ENCODE assay signal across 13 cellular contexts in genomic region chr14:81485372-81485771, GRCh38. TPM values are rescaled to one million over a fixed set of nuclear protein-coding genes. Genes with fewer than 3 reads are reported as not detected.
DNase-seq lines count a peak whose midpoint lies in the region; ATAC-seq and TF ChIP-seq lines count a peak whose summit lies in the region.
"Had no signal": no experiment of that assay in that cellular context is flagged by ENCODE, and none has a peak within 500 bp of the region (broad histone marks: within the 10 kb centered on the region; RNA-seq: fewer than 3 reads in every experiment).

No MANE protein-coding gene starts in this region.

- POLR2A ChIA-PET in activated naive CD8-positive, alpha-beta T cell treated with anti-CD3 and anti-CD28 coated beads, Interleukin-2, amount 10 ng/mL, durations not matched to agents 7 days and 5 days (lab: Charles Lee) = no interaction called here

- no peaks in the 10 kb centered on the region for H3K9me3 Mint-ChIP-seq in activated naive CD8-positive, alpha-beta T cell treated with anti-CD3 and anti-CD28 coated beads, Interleukin-2, amount 10 ng/mL, durations not matched to agents 7 days and 5 days

- peaks cover 40% of the 10 kb centered on the region for H3K36me3 Mint-ChIP-seq in activated naive CD8-positive, alpha-beta T cell treated with anti-CD3 and anti-CD28 coated beads, Interleukin-2, amount 10 ng/mL, durations not matched to agents 7 days and 5 days

- peak overlapping the region; percentile 42 for H3K27ac Mint-ChIP-seq in activated naive CD8-positive, alpha-beta T cell treated with anti-CD3 and anti-CD28 coated beads, Interleukin-2, amount 10 ng/mL, durations not matched to agents 7 days and 5 days

- H3K36me3 ChIP-seq in brain microvascular endothelial cell (replicated peaks) = peaks cover 47% of the 10 kb centered on the region

- no peaks in the 10 kb centered on the region for H3K27me3 ChIP-seq in brain microvascular endothelial cell (replicated peaks)
- H3K27me3 ChIP-seq: BLaER1, heart left ventricle had no signal

- no peaks in the 10 kb centered on the region for H3K27me3 Mint-ChIP-seq in activated naive CD8-positive, alpha-beta T cell treated with anti-CD3 and anti-CD28 coated beads, Interleukin-2, amount 10 ng/mL, durations not matched to agents 7 days and 5 days

- H3K4me3 Mint-ChIP-seq in activated naive CD8-positive, alpha-beta T cell treated with anti-CD3 and anti-CD28 coated beads, Interleukin-2, amount 10 ng/mL, durations not matched to agents 7 days and 5 days = no peak overlapping the region

- DNase-seq in activated naive CD8-positive, alpha-beta T cell treated with anti-CD3 and anti-CD28 coated beads, Interleukin-2, amount 10 ng/mL, durations not matched to agents 7 days and 5 days = no peak
- no peak for DNase-seq in brain microvascular endothelial cell
- no peak for DNase-seq in SW480 (ENCODE audit: low spot score)
- no peak for DNase-seq in NCI-H774 (lab: John Stamatoyannopoulos, UW)
- no peak for DNase-seq in middle frontal gyrus (ENCODE audit: extremely low spot score, low spot score)
- DNase-seq: activated gamma-delta T cell, heart left ventricle, OCI-M1 had no signal

- H3K27ac ChIP-seq in brain microvascular endothelial cell = no peak overlapping the region
- H3K27ac ChIP-seq: BLaER1, heart left ventricle had no signal

- no peak overlapping the region for H3K4me3 ChIP-seq in brain microvascular endothelial cell (ENCODE audit: low read depth, low read length)
- H3K4me3 ChIP-seq: BLaER1, heart left ventricle, smooth muscle cell had no signal

- in situ Hi-C loops in brain microvascular endothelial cell (cut with HindIII; ENCODE audit: low pct_ligation_motif_present, low sequenced_read_pairs) = no loop called here

- peaks cover 5% of the 10 kb centered on the region for H3K4me1 Mint-ChIP-seq in activated naive CD8-positive, alpha-beta T cell treated with anti-CD3 and anti-CD28 coated beads, Interleukin-2, amount 10 ng/mL, durations not matched to agents 7 days and 5 days

- no peak for TF ChIP-seq CTCF in brain microvascular endothelial cell (IDR thresholded peaks at IDR 0.05; ENCODE audit: low read depth, low read length, missing control alignments)

- ATAC-seq in GM18511 (IDR thresholded peaks at IDR 0.05; ENCODE audit: unreplicated experiment) (peak; percentile 99), GM21381 (IDR thresholded peaks at IDR 0.05; ENCODE audit: unreplicated experiment) (peak; percentile 93), HG03066 (IDR thresholded peaks at IDR 0.05; ENCODE audit: low read depth, unreplicated experiment) (peak; percentile 98)
- ATAC-seq in activated naive CD8-positive, alpha-beta T cell treated with anti-CD3 and anti-CD28 coated beads, Interleukin-2, amount 10 ng/mL, durations not matched to agents 7 days and 5 days (ENCODE audit: low read depth) = no peak
- ATAC-seq: heart left ventricle had no signal

RNA-seq across cellular contexts. Expression of gene SEL1L, which starts 48.3 kb away (rescaled TPM):
- total RNA-seq in activated naive CD8-positive, alpha-beta T cell treated with anti-CD3 and anti-CD28 coated beads, Interleukin-2, amount 10 ng/mL, durations not matched to agents 7 days and 5 days = 10 to 100 TPM; 53.5 to 56.5 TPM
